Comparison of ENCODE assay signal across 17 cellular contexts in genomic region chr6:52496609-52497008, GRCh38.
A peak's percentile ranks its signal among the peaks of the same experiment; 100 is the strongest.
DNase-seq lines count a peak whose midpoint lies in the region; TF ChIP-seq lines count a peak whose summit lies in the region.
"Had no signal": no experiment of that assay in that cellular context is flagged by ENCODE, and none has a peak within 500 bp of the region (broad histone marks: within the 10 kb centered on the region; RNA-seq: fewer than 3 reads in every experiment).

No MANE protein-coding gene starts in this region.

- H3K27me3 ChIP-seq in BLaER1 (no peaks in the 10 kb centered on the region), SU-DHL-6 (ENCODE audit: low read length) (no peaks in the 10 kb centered on the region), osteoblast (ENCODE audit: insufficient read depth, low read length) (no peaks in the 10 kb centered on the region), prostate gland (replicated peaks; ENCODE audit: insufficient read depth) (no peaks in the 10 kb centered on the region)

- no peaks in the 10 kb centered on the region for H3K9me2 ChIP-seq in SU-DHL-6 (replicated peaks; ENCODE audit: insufficient read depth, low read length)

- H3K9ac ChIP-seq in BLaER1 (no peak overlapping the region), SU-DHL-6 (ENCODE audit: low read length) (no peak overlapping the region)

- H3K4me1 ChIP-seq in BLaER1 (peaks cover 98% of the 10 kb centered on the region), osteoblast (ENCODE audit: insufficient read depth, low read length) (peaks cover 43% of the 10 kb centered on the region), prostate gland (replicated peaks) (no peaks in the 10 kb centered on the region)

- H3K9me3 Mint-ChIP-seq in IgD-negative memory B cell = no peaks in the 10 kb centered on the region
- H3K9me3 Mint-ChIP-seq: CD4-positive, CD25-positive, alpha-beta regulatory T cell had no signal

- H3K4me1 Mint-ChIP-seq in IgD-negative memory B cell = peaks cover 47 to 70% (median 64%) of the 10 kb centered on the region in 3 donors

- peaks cover 21% of the 10 kb centered on the region for H3K36me3 ChIP-seq in BLaER1
- no peaks in the 10 kb centered on the region for H3K36me3 ChIP-seq in SU-DHL-6 (ENCODE audit: low read length)
- H3K36me3 ChIP-seq in osteoblast (ENCODE audit: insufficient read depth, low read length) = peaks cover 63% of the 10 kb centered on the region
- no peaks in the 10 kb centered on the region for H3K36me3 ChIP-seq in prostate gland

- H4K20me1 ChIP-seq in BLaER1 = no peaks in the 10 kb centered on the region
- H4K20me1 ChIP-seq in SU-DHL-6 (ENCODE audit: low read depth, low read length) = no peaks in the 10 kb centered on the region
- no peaks in the 10 kb centered on the region for H4K20me1 ChIP-seq in osteoblast (ENCODE audit: insufficient read depth, low read length)

- peak overlapping the region; percentile 95 to 99 (median 97) for H3K27ac Mint-ChIP-seq in IgD-negative memory B cell

- peaks cover 18% of the 10 kb centered on the region for H3F3A ChIP-seq in SU-DHL-6 (ENCODE audit: insufficient read depth)

- TF ChIP-seq CTCF in SU-DHL-6 (IDR thresholded peaks at IDR 0.05; ENCODE audit: insufficient read depth, low read length, poor library complexity, severe bottlenecking) = no peak
- no peak for TF ChIP-seq CTCF in osteoblast (IDR thresholded peaks at IDR 0.05; ENCODE audit: extremely low read depth, low read depth, low read length)
- no peak for TF ChIP-seq CTCF in prostate gland (IDR thresholded peaks at IDR 0.05)

- H3K27me3 Mint-ChIP-seq in IgD-negative memory B cell = no peaks in the 10 kb centered on the region
- H3K27me3 Mint-ChIP-seq: CD4-positive, CD25-positive, alpha-beta regulatory T cell had no signal

- H3K4me2 ChIP-seq in BLaER1 (peak overlapping the region; percentile 72), SU-DHL-6 (ENCODE audit: low read depth, low read length, poor library complexity, severe bottlenecking) (no peak overlapping the region), osteoblast (ENCODE audit: insufficient read depth, low read length) (no peak overlapping the region)

- H3K79me2 ChIP-seq in SU-DHL-6 (ENCODE audit: insufficient read depth, low read length) (no peaks in the 10 kb centered on the region), osteoblast (ENCODE audit: insufficient read depth, low read length) (peaks cover 8% of the 10 kb centered on the region)

- H3K9me3 ChIP-seq in BLaER1 = no peaks in the 10 kb centered on the region; the same call in 1 of the 2 replicates
- no peaks in the 10 kb centered on the region for H3K9me3 ChIP-seq in SU-DHL-6 (ENCODE audit: insufficient read depth, low read length)
- no peaks in the 10 kb centered on the region for H3K9me3 ChIP-seq in osteoblast (ENCODE audit: low read depth, low read length)
- no peaks in the 10 kb centered on the region for H3K9me3 ChIP-seq in prostate gland

- H3K36me3 Mint-ChIP-seq in IgD-negative memory B cell = no peaks in the 10 kb centered on the region

- H2AFZ ChIP-seq in SU-DHL-6 (ENCODE audit: low read depth, low read length, severe bottlenecking) (no peak overlapping the region), osteoblast (ENCODE audit: low read length) (no peak overlapping the region)

- H3K27ac ChIP-seq in BLaER1 (peak overlapping the region; percentile 86), SU-DHL-6 (ENCODE audit: low read depth, low read length) (peak overlapping the region; percentile 70; the same call in 1 of the 2 replicates), osteoblast (ENCODE audit: low read depth, low read length) (peak overlapping the region; percentile 4), prostate gland (no peak overlapping the region)
- H3K27ac ChIP-seq: RWPE1 had no signal

- DNase-seq in osteoblast (ENCODE audit: insufficient read length, low spot score, missing footprints) = no peak
- no peak for DNase-seq in NCI-H2107 treated with DMSO at 0.1 percent for 48 hours (lab: John Stamatoyannopoulos, UW; ENCODE audit: unreplicated experiment)
- DNase-seq in central memory CD4-positive, alpha-beta T cell = no peak
- DNase-seq in prostate gland (ENCODE audit: low spot score) = no peak
- DNase-seq: CD4-positive, CD25-positive, alpha-beta regulatory T cell; HCEC 1CT; KG1; NCI-H1048; NCI-H146; NCI-H345; NCI-H526; NK-92 treated with Interleukin-12 subunit alpha and Interleukin-12 subunit beta, amount 100 ng/mL, for 24 hours; PC-3 had no signal

- H3K4me3 Mint-ChIP-seq in IgD-negative memory B cell = peak overlapping the region in 3 of 4 donors; percentile 9 to 81 (median 53)
- H3K4me3 Mint-ChIP-seq: CD4-positive, CD25-positive, alpha-beta regulatory T cell had no signal

- TF ChIP-seq POLR2A in prostate gland (IDR thresholded peaks at IDR 0.05) = no peak

- intact Hi-C loops in prostate gland (cut with DNase I) = loop anchor here (5.0 to 10.0 kb wide), 2 partner anchors 81 to 168 kb away; partner anchors contain the start of gene TRAM2

- H3K4me3 ChIP-seq in BLaER1 = no peak overlapping the region
- H3K4me3 ChIP-seq in SU-DHL-6 (ENCODE audit: insufficient read depth, low read length, poor library complexity, severe bottlenecking) = no peak overlapping the region
- no peak overlapping the region for H3K4me3 ChIP-seq in osteoblast (ENCODE audit: insufficient read depth, low read length)
- no peak overlapping the region for H3K4me3 ChIP-seq in prostate gland

- WGBS in prostate gland = 92% methylated on average over 1 of the region's 1 CpG

Comparison
In these comparisons a context has a peak if more than half of its experiments do, and no peak if none do; other contexts are left out.
1. H3K27ac ChIP-seq: peak in BLaER1 (single experiment), SU-DHL-6 (single experiment) and osteoblast (single experiment); none in prostate gland (0 of 2).